Comparison of ENCODE assay signal across 16 cellular contexts in genomic region chr12:8080131-8080530, GRCh38. TPM values are rescaled to one million over a fixed set of nuclear protein-coding genes. Genes with fewer than 3 reads are reported as not detected.
A peak's percentile ranks its signal among the peaks of the same experiment; 100 is the strongest.
DNase-seq lines count a peak whose midpoint lies in the region; ATAC-seq and TF ChIP-seq lines count a peak whose summit lies in the region.
"Had no signal": no experiment of that assay in that cellular context is flagged by ENCODE, and none has a peak within 500 bp of the region (broad histone marks: within the 10 kb centered on the region; RNA-seq: fewer than 3 reads in every experiment).

No MANE protein-coding gene starts in this region.

- H3K9me2 ChIP-seq in Loucy (replicated peaks; ENCODE audit: low read depth, low read length) = no peaks in the 10 kb centered on the region

- no peak overlapping the region for H2AFZ ChIP-seq in Loucy (ENCODE audit: low read length)

- intact Hi-C loops in colonic mucosa (cut with DNase I) = loop anchor here (5.0 kb wide), 1 partner anchor 43 kb away; no protein-coding TSS in a partner anchor

- no peak overlapping the region for H3K27ac ChIP-seq in colonic mucosa
- H3K27ac ChIP-seq: A549 had no signal

- H4K20me1 ChIP-seq in Loucy (ENCODE audit: insufficient read depth, low read length, poor library complexity, severe bottlenecking) = peaks cover 3% of the 10 kb centered on the region

- H3K36me3 ChIP-seq in Loucy (ENCODE audit: insufficient read depth, low read length) (no peaks in the 10 kb centered on the region), colonic mucosa (no peaks in the 10 kb centered on the region)

- H3K4me3 ChIP-seq in Loucy (ENCODE audit: low read length, poor library complexity, severe bottlenecking) (no peak overlapping the region), colonic mucosa (no peak overlapping the region)
- H3K4me3 ChIP-seq: A549 had no signal

- H3K4me2 ChIP-seq in Loucy (ENCODE audit: low read depth, low read length, poor library complexity, severe bottlenecking) = peak overlapping the region; percentile 94

- H3K9me3 ChIP-seq in Loucy (ENCODE audit: insufficient read depth, low read depth, low read length) (no peaks in the 10 kb centered on the region), colonic mucosa (no peaks in the 10 kb centered on the region)
- H3K9me3 ChIP-seq: A549 had no signal

- H3K27me3 ChIP-seq in Loucy (ENCODE audit: insufficient read depth, low read length, poor library complexity, severe bottlenecking) (no peaks in the 10 kb centered on the region), colonic mucosa (no peaks in the 10 kb centered on the region)
- H3K27me3 ChIP-seq: foreskin keratinocyte had no signal

- peak overlapping the region; percentile 20 for H3K4me3 Mint-ChIP-seq in T-helper 1 cell treated with Interleukin-12 subunit alpha and Interleukin-12 subunit beta and Interleukin-4 antibody, amounts not matched to agents 30 μg/mL and 1 μg/mL, for 36 hours
- peak overlapping the region; percentile 0 for H3K4me3 Mint-ChIP-seq in activated CD8-positive, alpha-beta T cell treated with anti-CD3 and anti-CD28 coated beads, Interleukin-2, amount 10 ng/mL, durations not matched to agents 7 days and 5 days
- peak overlapping the region; percentile 74 for H3K4me3 Mint-ChIP-seq in neural crest cell

- ATAC-seq in activated CD8-positive, alpha-beta T cell treated with anti-CD3 and anti-CD28 coated beads, Interleukin-2, amount 10 ng/mL, durations not matched to agents 7 days and 5 days = no peak
- ATAC-seq: A549, foreskin keratinocyte had no signal

- no peak for DNase-seq in T-helper 1 cell
- no peak for DNase-seq in activated CD8-positive, alpha-beta T cell treated with anti-CD3 and anti-CD28 coated beads, Interleukin-2, amount 10 ng/mL, durations not matched to agents 7 days and 5 days
- DNase-seq in neural crest cell (ENCODE audit: low read depth, low spot score) = no peak
- DNase-seq in colonic mucosa = no peak
- no peak for DNase-seq in amniotic stem cell (lab: John Stamatoyannopoulos, UW)
- no peak for DNase-seq in islet precursor cell
- DNase-seq: activated effector memory CD4-positive, alpha-beta T cell treated with anti-CD3 and anti-CD28 coated beads, Interleukin-2, amount 50 U/mL, for 16 hours; foreskin keratinocyte; GDM1; kidney glomerular epithelial cell; NCI-H187 treated with DMSO at 0.1 percent for 48 hours; nucleus accumbens; T-helper 9 cell had no signal

- no peaks in the 10 kb centered on the region for H3K9me3 Mint-ChIP-seq in T-helper 1 cell treated with Interleukin-12 subunit alpha and Interleukin-12 subunit beta and Interleukin-4 antibody, amounts not matched to agents 30 μg/mL and 1 μg/mL, for 36 hours
- H3K9me3 Mint-ChIP-seq in activated CD8-positive, alpha-beta T cell treated with anti-CD3 and anti-CD28 coated beads, Interleukin-2, amount 10 ng/mL, durations not matched to agents 7 days and 5 days (ENCODE audit: insufficient read depth) = no peaks in the 10 kb centered on the region
- no peaks in the 10 kb centered on the region for H3K9me3 Mint-ChIP-seq in neural crest cell

- CTCF ChIA-PET in activated CD8-positive, alpha-beta T cell treated with anti-CD3 and anti-CD28 coated beads, Interleukin-2, amount 10 ng/mL, durations not matched to agents 7 days and 5 days (lab: Charles Lee) = interaction anchor here (1.0 to 8.1 kb wide), 3 partner anchors 11 to 147 kb away, joined by 3 to 235 read pairs (median 4); no protein-coding TSS in a partner anchor

- H3K9ac ChIP-seq in Loucy (ENCODE audit: low read depth, low read length, poor library complexity, severe bottlenecking) (peak overlapping the region; percentile 95), colonic mucosa (ENCODE audit: low read depth in 2 of 2, low read length in 2 of 2) (no peak overlapping the region)

- peaks cover 24% of the 10 kb centered on the region for H3K4me1 Mint-ChIP-seq in T-helper 1 cell treated with Interleukin-12 subunit alpha and Interleukin-12 subunit beta and Interleukin-4 antibody, amounts not matched to agents 30 μg/mL and 1 μg/mL, for 36 hours (ENCODE audit: low read depth)
- peaks cover 47% of the 10 kb centered on the region for H3K4me1 Mint-ChIP-seq in activated CD8-positive, alpha-beta T cell treated with anti-CD3 and anti-CD28 coated beads, Interleukin-2, amount 10 ng/mL, durations not matched to agents 7 days and 5 days (ENCODE audit: low read depth)
- H3K4me1 Mint-ChIP-seq in neural crest cell = peaks cover 22% of the 10 kb centered on the region

- peaks cover 3% of the 10 kb centered on the region; the same call in 1 of the 2 replicates for H3F3A ChIP-seq in Loucy (ENCODE audit: low read depth)

- peaks cover 34% of the 10 kb centered on the region for H3K4me1 ChIP-seq in Loucy (ENCODE audit: insufficient read depth, low read length, poor library complexity, severe bottlenecking)
- peaks cover 6% of the 10 kb centered on the region for H3K4me1 ChIP-seq in colonic mucosa

- peaks cover 46% of the 10 kb centered on the region for H3K79me2 ChIP-seq in Loucy (ENCODE audit: insufficient read depth, low read length)

- H3K36me3 Mint-ChIP-seq in T-helper 1 cell treated with Interleukin-12 subunit alpha and Interleukin-12 subunit beta and Interleukin-4 antibody, amounts not matched to agents 30 μg/mL and 1 μg/mL, for 36 hours (ENCODE audit: low read depth) = peaks cover 6% of the 10 kb centered on the region
- peaks cover 18% of the 10 kb centered on the region for H3K36me3 Mint-ChIP-seq in activated CD8-positive, alpha-beta T cell treated with anti-CD3 and anti-CD28 coated beads, Interleukin-2, amount 10 ng/mL, durations not matched to agents 7 days and 5 days (ENCODE audit: low read depth)
- H3K36me3 Mint-ChIP-seq in neural crest cell (ENCODE audit: low read depth) = no peaks in the 10 kb centered on the region

- peak overlapping the region; percentile 21 for H3K27ac Mint-ChIP-seq in T-helper 1 cell treated with Interleukin-12 subunit alpha and Interleukin-12 subunit beta and Interleukin-4 antibody, amounts not matched to agents 30 μg/mL and 1 μg/mL, for 36 hours
- H3K27ac Mint-ChIP-seq in activated CD8-positive, alpha-beta T cell treated with anti-CD3 and anti-CD28 coated beads, Interleukin-2, amount 10 ng/mL, durations not matched to agents 7 days and 5 days = peak overlapping the region; percentile 54
- H3K27ac Mint-ChIP-seq in neural crest cell (ENCODE audit: unreplicated experiment) = no peak overlapping the region

- no peak for TF ChIP-seq CTCF in Loucy (conservative IDR thresholded peaks at IDR 0.05; ENCODE audit: low read length)
- TF ChIP-seq CTCF in neural crest cell (conservative IDR thresholded peaks at IDR 0.05) = no peak
- no peak for TF ChIP-seq CTCF in colonic mucosa (IDR thresholded peaks at IDR 0.05)

- H3K27me3 Mint-ChIP-seq in T-helper 1 cell treated with Interleukin-12 subunit alpha and Interleukin-12 subunit beta and Interleukin-4 antibody, amounts not matched to agents 30 μg/mL and 1 μg/mL, for 36 hours (ENCODE audit: low read depth) = no peaks in the 10 kb centered on the region
- H3K27me3 Mint-ChIP-seq in activated CD8-positive, alpha-beta T cell treated with anti-CD3 and anti-CD28 coated beads, Interleukin-2, amount 10 ng/mL, durations not matched to agents 7 days and 5 days (ENCODE audit: low read depth) = no peaks in the 10 kb centered on the region
- peaks cover 4% of the 10 kb centered on the region for H3K27me3 Mint-ChIP-seq in neural crest cell (ENCODE audit: low read depth)

- POLR2A ChIA-PET in activated CD8-positive, alpha-beta T cell treated with anti-CD3 and anti-CD28 coated beads, Interleukin-2, amount 10 ng/mL, durations not matched to agents 7 days and 5 days (lab: Charles Lee) = no interaction called here

RNA-seq across cellular contexts. Expression of gene NECAP1, which starts 1.9 kb away (rescaled TPM):
- 10 to 100 TPM; 31.9 to 34.3 TPM for total RNA-seq in activated CD8-positive, alpha-beta T cell treated with anti-CD3 and anti-CD28 coated beads, Interleukin-2, amount 10 ng/mL, durations not matched to agents 7 days and 5 days
- 25.7 and 27.3 TPM in 2 replicates for total RNA-seq in neural crest cell
- total RNA-seq in colonic mucosa = 10 to 100 TPM; 43.7 to 46.1 TPM

RNA-seq across cellular contexts. Expression of gene C3AR1, which starts 14.0 kb away (rescaled TPM):
- total RNA-seq in activated CD8-positive, alpha-beta T cell treated with anti-CD3 and anti-CD28 coated beads, Interleukin-2, amount 10 ng/mL, durations not matched to agents 7 days and 5 days = 1 to 10 TPM; 8.8 to 9.1 TPM
- total RNA-seq in neural crest cell (not detected in 2 replicates), colonic mucosa (1 to 10 TPM; 1.8 to 7.9 TPM)

RNA-seq across cellular contexts. Expression of gene CLEC4A, which starts 43.3 kb away (rescaled TPM):
- total RNA-seq in activated CD8-positive, alpha-beta T cell treated with anti-CD3 and anti-CD28 coated beads, Interleukin-2, amount 10 ng/mL, durations not matched to agents 7 days and 5 days = under 1 TPM in 1 of 2 experiments, not detected in 1; 0.34 TPM
- total RNA-seq in neural crest cell (not detected in 2 replicates), colonic mucosa (1 to 10 TPM; 1.8 TPM)
- total RNA-seq: foreskin keratinocyte had no signal

RNA-seq across cellular contexts. Expression of gene FOXJ2, which starts 47.6 kb away (rescaled TPM):
- 10 to 100 TPM; 16.9 to 17.1 TPM for total RNA-seq in activated CD8-positive, alpha-beta T cell treated with anti-CD3 and anti-CD28 coated beads, Interleukin-2, amount 10 ng/mL, durations not matched to agents 7 days and 5 days
- 14.1 and 15.4 TPM in 2 replicates for total RNA-seq in neural crest cell
- 10 to 100 TPM; 10.7 to 14.9 TPM for total RNA-seq in colonic mucosa

Comparison
In these comparisons a context has a peak if more than half of its experiments do, and no peak if none do; other contexts are left out.
1. H3K4me3 Mint-ChIP-seq: peak in every context shown above with its lines; median percentile 74 in neural crest cell; 20 in T-helper 1 cell treated with Interleukin-12 subunit alpha and Interleukin-12 subunit beta and Interleukin-4 antibody, amounts not matched to agents 30 μg/mL and 1 μg/mL, for 36 hours; 0 in activated CD8-positive, alpha-beta T cell treated with anti-CD3 and anti-CD28 coated beads, Interleukin-2, amount 10 ng/mL, durations not matched to agents 7 days and 5 days.